9 cellular contexts compared by ENCODE assay signal in the genomic region with DNA sequence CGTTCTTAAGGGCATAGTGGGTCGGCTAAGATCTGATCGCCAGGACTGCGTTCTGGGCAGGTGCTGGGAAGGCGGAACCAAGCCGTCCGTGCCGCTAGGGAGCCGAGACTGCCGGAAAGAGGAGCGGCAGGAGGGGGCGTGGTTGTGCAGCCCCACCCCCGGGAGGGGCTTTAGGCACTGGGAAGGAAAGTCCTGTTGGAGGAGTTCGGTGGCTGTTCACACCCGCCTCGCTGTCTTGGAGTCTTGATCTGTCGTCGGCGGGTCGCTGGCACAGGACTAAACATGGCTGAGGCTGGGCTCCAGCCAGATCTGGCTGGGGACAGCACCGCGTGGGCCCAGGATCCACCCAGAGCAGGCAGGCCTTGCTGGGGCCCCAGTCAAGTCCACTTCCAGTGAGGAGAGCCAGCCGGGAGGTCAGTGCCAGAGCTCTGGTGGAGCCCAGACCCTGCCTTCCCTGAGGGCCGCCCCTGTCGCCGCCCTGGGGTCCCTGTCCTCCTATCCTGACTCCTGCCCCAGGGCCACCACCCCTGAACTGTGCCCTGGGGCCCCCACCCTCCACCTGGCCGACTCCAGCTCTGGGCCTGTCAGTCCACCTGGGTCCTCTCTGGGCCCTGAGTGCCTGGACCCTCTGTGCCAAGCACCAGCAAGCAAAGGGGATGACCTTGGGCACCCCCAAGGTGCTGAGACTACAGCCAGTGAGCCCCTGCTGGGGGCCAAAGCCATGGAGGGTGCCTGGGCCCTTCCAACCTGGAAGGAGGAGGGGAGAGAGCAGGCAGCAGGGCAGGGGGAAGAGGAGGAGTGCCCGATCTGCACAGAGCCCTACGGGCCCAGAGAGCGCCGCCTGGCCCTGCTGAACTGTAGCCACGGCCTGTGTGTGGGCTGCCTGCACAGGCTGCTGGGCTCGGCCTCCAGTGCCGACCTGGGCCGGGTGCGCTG. TPM values are rescaled to one million over a fixed set of nuclear protein-coding genes. Genes with fewer than 3 reads are reported as not detected.
DNase-seq lines count a peak whose midpoint lies in the region; ATAC-seq and TF ChIP-seq lines count a peak whose summit lies in the region.
"Had no signal": no experiment of that assay in that cellular context is flagged by ENCODE, and none has a peak within 500 bp of the region (broad histone marks: within the 10 kb centered on the region; RNA-seq: fewer than 3 reads in every experiment).

No MANE protein-coding gene starts in this region.

- H3K36me3 ChIP-seq in RWPE2 (ENCODE audit: low read depth): 0 out of 2 replicates have a peak, but pooled peaks cover 2% of the 10 kb centered on the region
- peaks cover 0 to 2% (median 0%) of the 10 kb centered on the region in 3 donors for H3K36me3 ChIP-seq in skeletal muscle tissue (ENCODE audit: control insufficient read depth in 3 of 3, insufficient read depth in 3 of 3, low read length in 3 of 3)

- H3K36me3 Mint-ChIP-seq in immature natural killer cell: no peaks in the 10 kb centered on the region

- H3K9me3 Mint-ChIP-seq in immature natural killer cell: no peaks in the 10 kb centered on the region

- in situ Hi-C loops in KBM-7 (cut with MboI; ENCODE audit: low pct_unique_long_range_greater_than_20kb, low sequenced_read_pairs): no loop called here

- DNase-seq in GM03348 (ENCODE audit: low spot score): peak; percentile 84
- DNase-seq in RWPE2 (ENCODE audit: low spot score): no peak
- peak; percentile 81 for DNase-seq in left ventricle myocardium superior
- DNase-seq in immature natural killer cell: no peak
- no peak for DNase-seq in KBM-7
- DNase-seq: head of caudate nucleus had no signal

- H3K9me3 ChIP-seq in RWPE2 (ENCODE audit: severe bottlenecking) (no peaks in the 10 kb centered on the region), skeletal muscle tissue (ENCODE audit: control insufficient read depth in 3 of 3, low read length in 3 of 3) (no peaks in the 10 kb centered on the region)

- peak overlapping the region; percentile 2 to 80 (median 69) for H3K9ac ChIP-seq in skeletal muscle tissue (ENCODE audit: low read depth in 1 of 3, low read length in 3 of 3)

- TF ChIP-seq CTCF in RWPE2 (IDR thresholded peaks at IDR 0.05; ENCODE audit: poor library complexity, severe bottlenecking): no peak

- no peak overlapping the region for H3K27ac Mint-ChIP-seq in immature natural killer cell

- no peaks in the 10 kb centered on the region for H3K4me1 Mint-ChIP-seq in immature natural killer cell

- H3K27me3 Mint-ChIP-seq in immature natural killer cell (ENCODE audit: low read depth in 3 of 3): peaks cover 0 to 2% (median 0%) of the 10 kb centered on the region in 3 donors

- H3K4me3 Mint-ChIP-seq in immature natural killer cell: no peak overlapping the region

- peaks cover 5% of the 10 kb centered on the region for H3K4me1 ChIP-seq in RWPE2 (ENCODE audit: insufficient read depth, poor library complexity, severe bottlenecking)
- H3K4me1 ChIP-seq in skeletal muscle tissue (ENCODE audit: control insufficient read depth in 3 of 3, insufficient read depth in 3 of 3, low read length in 3 of 3): peaks cover 8 to 27% (median 16%) of the 10 kb centered on the region in 3 donors

- ATAC-seq in RWPE2 (ENCODE audit: low read depth) (peak; percentile 74), left ventricle myocardium superior (peak; percentile 60), GM21717 (IDR thresholded peaks at IDR 0.05; ENCODE audit: unreplicated experiment) (no peak), HG03196 (IDR thresholded peaks at IDR 0.05; ENCODE audit: unreplicated experiment) (no peak)

- H3K4me3 ChIP-seq in RWPE2 (ENCODE audit: severe bottlenecking) (peak overlapping the region; percentile 22), skeletal muscle tissue (ENCODE audit: low read length in 3 of 3) (peak overlapping the region; percentile 38 to 64 (median 58))

- H3K27me3 ChIP-seq in RWPE2 (ENCODE audit: insufficient read depth, poor library complexity, severe bottlenecking): no peaks in the 10 kb centered on the region
- H3K27me3 ChIP-seq in skeletal muscle tissue (ENCODE audit: control insufficient read depth in 3 of 3, insufficient read depth in 3 of 3, low read length in 3 of 3): no peaks in the 10 kb centered on the region

- H3K27ac ChIP-seq in RWPE2 (ENCODE audit: poor library complexity, severe bottlenecking) (peak overlapping the region; percentile 42), skeletal muscle tissue (ENCODE audit: low read depth, low read length) (peak overlapping the region; percentile 25)

- intact Hi-C loops in left ventricle myocardium superior (cut with micrococcal nuclease): no loop called here

RNA-seq across cellular contexts. Expression of a gene that starts 4.5 kb away (rescaled TPM):
- total RNA-seq in left ventricle myocardium superior (29.7 TPM), skeletal muscle tissue (not detected)
- polyA plus RNA-seq in immature natural killer cell: not detected

RNA-seq across cellular contexts. Expression of a gene that starts 7.4 kb away (rescaled TPM):
- total RNA-seq in left ventricle myocardium superior: not detected
- total RNA-seq in skeletal muscle tissue: not detected
- polyA plus RNA-seq in immature natural killer cell: under 1 TPM in 1 of 3 donors, not detected in 2; 0.19 TPM

RNA-seq across cellular contexts. Expression of a gene that starts 9.8 kb away (rescaled TPM):
- total RNA-seq in left ventricle myocardium superior: not detected
- not detected for total RNA-seq in skeletal muscle tissue
- not detected for polyA plus RNA-seq in immature natural killer cell

RNA-seq across cellular contexts. Expression of a gene that starts 12.0 kb away (rescaled TPM):
- total RNA-seq in left ventricle myocardium superior: 5.7 TPM
- 4.7 TPM for total RNA-seq in skeletal muscle tissue
- 10 to 100 TPM in 1 of 3 donors, 1 to 10 TPM in 2; 1.7 to 10.3 (median 4.2) TPM for polyA plus RNA-seq in immature natural killer cell

RNA-seq across cellular contexts. Expression of a gene that starts 12.1 kb away (rescaled TPM):
- total RNA-seq in left ventricle myocardium superior: 43.3 TPM
- total RNA-seq in skeletal muscle tissue: 32.9 TPM
- polyA plus RNA-seq in immature natural killer cell: 100 to 1,000 TPM; 131 to 169 (median 142) TPM

Comparison
In these comparisons a context has a peak if more than half of its experiments do, and no peak if none do; other contexts are left out.
1. DNase-seq: peak in GM03348 (single experiment) and left ventricle myocardium superior (single experiment); none in RWPE2 (single experiment), immature natural killer cell (0 of 3) and KBM-7 (single experiment).
2. ATAC-seq: peak in RWPE2 (single experiment) and left ventricle myocardium superior (single experiment); none in GM21717 (single experiment) and HG03196 (single experiment).
3. RNA of a gene that starts 4.5 kb away (total RNA-seq): 29.7 TPM in left ventricle myocardium superior (single experiment); not detected in skeletal muscle tissue (single experiment); every median in the first group is over 10 times any median in the second.